9 cellular contexts compared by ENCODE assay signal in genomic region chr20:38725959-38726848, GRCh38. TPM values are rescaled to one million over a fixed set of nuclear protein-coding genes. Genes with fewer than 3 reads are reported as not detected.
DNase-seq lines count a peak whose midpoint lies in the region; ATAC-seq and TF ChIP-seq lines count a peak whose summit lies in the region.
"Had no signal": no experiment of that assay in that cellular context is flagged by ENCODE, and none has a peak within 500 bp of the region (broad histone marks: within the 10 kb centered on the region; RNA-seq: fewer than 3 reads in every experiment).

No MANE protein-coding gene starts in this region.

- no peak overlapping the region for H3K27ac ChIP-seq in lung (ENCODE audit: low read depth in 1 of 2, low read length in 1 of 2)

- peaks cover 38% of the 10 kb centered on the region for H3K27me3 ChIP-seq in lung (ENCODE audit: control insufficient read depth, insufficient read depth)

- WGBS in lung, 2 donors: 10 to 14% methylated on average over 42 to 49 of the region's 49 CpGs

- H3K9me3 ChIP-seq in lung (ENCODE audit: control insufficient read depth in 2 of 2, insufficient read depth in 1 of 2, low read length in 1 of 2): peaks cover 0 to 13% of the 10 kb centered on the region in 2 donors

- peak; percentile 10 for TF ChIP-seq CTCF in lung (IDR thresholded peaks at IDR 0.05; ENCODE audit: control extremely low read depth, extremely low read depth)

- ATAC-seq in lung (ENCODE audit: insufficient read depth, low FRiP score) (no peak), HG03439 (IDR thresholded peaks at IDR 0.05; ENCODE audit: unreplicated experiment) (no peak), HG03457 (IDR thresholded peaks at IDR 0.05; ENCODE audit: unreplicated experiment) (no peak)

- DNase-seq in DMS153 treated with DMSO at 0.1 percent for 48 hours (lab: John Stamatoyannopoulos, UW; ENCODE audit: unreplicated experiment) (peak; percentile 3), DMS153 (lab: John Stamatoyannopoulos, UW) (no peak), NCI-H69 (lab: John Stamatoyannopoulos, UW) (peak; percentile 60), astrocyte of the hippocampus (ENCODE audit: low read depth, low spot score) (peak; percentile 49), lung (ENCODE audit: low spot score) (no peak), NCI-H1105 (lab: John Stamatoyannopoulos, UW) (no peak)

- no peak overlapping the region for H3K4me3 ChIP-seq in lung

- no peaks in the 10 kb centered on the region for H3K36me3 ChIP-seq in lung (ENCODE audit: control insufficient read depth in 2 of 2, insufficient read depth in 2 of 2, low read length in 2 of 2)

- peaks cover 0 to 22% of the 10 kb centered on the region in 2 donors for H3K4me1 ChIP-seq in lung (ENCODE audit: control insufficient read depth in 2 of 2, insufficient read depth in 2 of 2, low read length in 2 of 2)

RNA-seq across cellular contexts. Expression of gene SLC32A1, which starts 1.9 kb away (rescaled TPM):
- not detected for total RNA-seq in lung
- not detected for polyA plus RNA-seq in lung
- total RNA-seq: renal cortical epithelial cell had no signal

RNA-seq across cellular contexts. Expression of gene ACTR5, which starts 22.1 kb away (rescaled TPM):
- total RNA-seq in lung: 1 to 10 TPM; 6.7 to 9.5 TPM
- polyA plus RNA-seq in lung: 1 to 10 TPM; 5.3 to 6.1 TPM

Comparison
In these comparisons a context has a peak if more than half of its experiments do, and no peak if none do; other contexts are left out.
1. DNase-seq: peak in DMS153 treated with DMSO at 0.1 percent for 48 hours (single experiment), NCI-H69 (single experiment) and astrocyte of the hippocampus (single experiment); none in DMS153 (single experiment), lung (single experiment) and NCI-H1105 (single experiment).